Comparison of ENCODE assay signal across 12 cellular contexts in the genomic region with DNA sequence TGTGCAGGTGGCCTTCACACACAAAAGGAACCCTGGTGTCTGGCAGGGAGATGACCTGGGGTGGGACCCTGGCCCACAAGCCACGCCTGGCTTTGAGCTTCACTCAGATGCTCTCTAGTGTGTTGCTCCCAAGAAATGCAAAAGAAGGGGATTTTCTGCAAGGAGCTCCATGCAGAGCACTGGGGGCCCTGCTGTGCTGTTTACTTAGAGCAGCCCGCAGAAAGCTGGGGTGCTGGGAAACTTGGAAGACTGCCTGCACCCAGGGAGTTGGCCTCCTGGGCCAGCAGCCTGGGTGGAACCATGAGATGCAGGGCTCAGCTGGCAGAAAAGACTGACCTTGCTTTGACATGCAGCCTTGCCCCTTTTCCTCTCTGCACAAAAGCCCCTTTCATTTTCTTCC.
DNase-seq lines count a peak whose midpoint lies in the region; ATAC-seq and TF ChIP-seq lines count a peak whose summit lies in the region.
"Had no signal": no experiment of that assay in that cellular context is flagged by ENCODE, and none has a peak within 500 bp of the region (broad histone marks: within the 10 kb centered on the region; RNA-seq: fewer than 3 reads in every experiment).

No MANE protein-coding gene starts in this region.

- no peaks in the 10 kb centered on the region for H3K27me3 Mint-ChIP-seq in nephron (ENCODE audit: low read depth)
- peaks cover 0 to 5% of the 10 kb centered on the region in 2 donors for H3K27me3 Mint-ChIP-seq in natural killer cell treated with Interleukin-12 subunit alpha and Interleukin-12 subunit beta and Interleukin-15 and Interleukin-18, amount 100 ng/mL, for 72 hours

- H3K36me3 ChIP-seq in BLaER1: no peaks in the 10 kb centered on the region
- no peaks in the 10 kb centered on the region for H3K36me3 ChIP-seq in H7 (replicated peaks; ENCODE audit: control insufficient read depth, insufficient read depth, low read length)
- H3K36me3 ChIP-seq: HAP-1 had no signal

- H3K27me3 ChIP-seq in BLaER1 (no peaks in the 10 kb centered on the region), H7 (ENCODE audit: control insufficient read depth, insufficient read depth, low read length) (no peaks in the 10 kb centered on the region)

- H3K27ac Mint-ChIP-seq in nephron: peak overlapping the region; percentile 44 to 65 (median 59)
- H3K27ac Mint-ChIP-seq in natural killer cell treated with Interleukin-12 subunit alpha and Interleukin-12 subunit beta and Interleukin-15 and Interleukin-18, amount 100 ng/mL, for 72 hours: no peak overlapping the region
- no peak overlapping the region for H3K27ac Mint-ChIP-seq in activated naive CD4-positive, alpha-beta T cell treated with anti-CD3 and anti-CD28 coated beads, Interleukin-2, amount 50 U/mL, for 72 hours

- H3K4me3 Mint-ChIP-seq in nephron: no peak overlapping the region
- H3K4me3 Mint-ChIP-seq in natural killer cell treated with Interleukin-12 subunit alpha and Interleukin-12 subunit beta and Interleukin-15 and Interleukin-18, amount 100 ng/mL, for 72 hours: no peak overlapping the region

- 0 out of 2 replicates have a peak, but pooled peaks cover 5% of the 10 kb centered on the region for H3K9me3 ChIP-seq in BLaER1
- H3K9me3 ChIP-seq: HAP-1 had no signal

- DNase-seq in H7 (peak; percentile 68), astrocyte of the cerebellum (ENCODE audit: low read depth) (peak; percentile 28), left ventricle myocardium superior (no peak)
- DNase-seq in natural killer cell treated with Interleukin-12 subunit alpha and Interleukin-12 subunit beta and Interleukin-15 and Interleukin-18, amount 100 ng/mL, for 72 hours (ENCODE audit: low spot score): no peak
- no peak for DNase-seq in activated naive CD4-positive, alpha-beta T cell treated with anti-CD3 and anti-CD28 coated beads, Interleukin-2, amount 50 U/mL, for 72 hours (ENCODE audit: low spot score in 2 of 2)
- DNase-seq: NCI-H187, NCI-H748 treated with DMSO at 0.1 percent for 48 hours, SIG-M5 had no signal

- H3K27ac ChIP-seq in BLaER1: 0 out of 2 replicates have a peak overlapping the region, but pooled peaks have one; percentile 10

- intact Hi-C loops in left ventricle myocardium superior (cut with micrococcal nuclease): no loop called here

- no peak for ATAC-seq in left ventricle myocardium superior
- ATAC-seq in natural killer cell treated with Interleukin-12 subunit alpha and Interleukin-12 subunit beta and Interleukin-15 and Interleukin-18, amount 100 ng/mL, for 72 hours: no peak
- no peak for ATAC-seq in activated naive CD4-positive, alpha-beta T cell treated with anti-CD3 and anti-CD28 coated beads, Interleukin-2, amount 50 U/mL, for 72 hours
- ATAC-seq: Panc1 had no signal

- no peaks in the 10 kb centered on the region for H3K36me3 Mint-ChIP-seq in nephron (ENCODE audit: low read depth)
- no peaks in the 10 kb centered on the region for H3K36me3 Mint-ChIP-seq in natural killer cell treated with Interleukin-12 subunit alpha and Interleukin-12 subunit beta and Interleukin-15 and Interleukin-18, amount 100 ng/mL, for 72 hours
- no peaks in the 10 kb centered on the region for H3K36me3 Mint-ChIP-seq in activated naive CD4-positive, alpha-beta T cell treated with anti-CD3 and anti-CD28 coated beads, Interleukin-2, amount 50 U/mL, for 72 hours

- H3K4me1 ChIP-seq in BLaER1: peaks cover 52% of the 10 kb centered on the region
- H3K4me1 ChIP-seq: HAP-1 had no signal

- H3K4me2 ChIP-seq in BLaER1: peak overlapping the region; percentile 47

- no peaks in the 10 kb centered on the region for H3K9me3 Mint-ChIP-seq in nephron
- no peaks in the 10 kb centered on the region for H3K9me3 Mint-ChIP-seq in natural killer cell treated with Interleukin-12 subunit alpha and Interleukin-12 subunit beta and Interleukin-15 and Interleukin-18, amount 100 ng/mL, for 72 hours
- H3K9me3 Mint-ChIP-seq in activated naive CD4-positive, alpha-beta T cell treated with anti-CD3 and anti-CD28 coated beads, Interleukin-2, amount 50 U/mL, for 72 hours: no peaks in the 10 kb centered on the region

- no peaks in the 10 kb centered on the region for H4K20me1 ChIP-seq in BLaER1

- no peak overlapping the region for H3K9ac ChIP-seq in BLaER1

- H3K4me3 ChIP-seq in BLaER1 (no peak overlapping the region), H7 (ENCODE audit: insufficient read depth, low read depth, low read length) (no peak overlapping the region), astrocyte of the cerebellum (ENCODE audit: low read depth, low read length) (no peak overlapping the region)
- H3K4me3 ChIP-seq: HAP-1 had no signal

- peaks cover 59% of the 10 kb centered on the region for H3K4me1 Mint-ChIP-seq in nephron
- H3K4me1 Mint-ChIP-seq in natural killer cell treated with Interleukin-12 subunit alpha and Interleukin-12 subunit beta and Interleukin-15 and Interleukin-18, amount 100 ng/mL, for 72 hours (ENCODE audit: low read depth in 2 of 2): no peaks in the 10 kb centered on the region

- in situ Hi-C loops in astrocyte of the cerebellum (cut with HindIII; ENCODE audit: low sequenced_read_pairs): no loop called here

- TF ChIP-seq CTCF in astrocyte of the cerebellum (IDR thresholded peaks at IDR 0.05; ENCODE audit: low read depth, low read length, missing control alignments) (no peak), nephron (IDR thresholded peaks at IDR 0.05; ENCODE audit: unreplicated experiment in 3 of 3) (no peak)

Comparison
In these comparisons a context has a peak if more than half of its experiments do, and no peak if none do; other contexts are left out.
1. DNase-seq: peak in H7 (single experiment) and astrocyte of the cerebellum (single experiment); none in left ventricle myocardium superior (single experiment), natural killer cell treated with Interleukin-12 subunit alpha and Interleukin-12 subunit beta and Interleukin-15 and Interleukin-18, amount 100 ng/mL, for 72 hours (single experiment) and activated naive CD4-positive, alpha-beta T cell treated with anti-CD3 and anti-CD28 coated beads, Interleukin-2, amount 50 U/mL, for 72 hours (0 of 2).
2. H3K27ac Mint-ChIP-seq: peak in nephron (3 of 3); none in natural killer cell treated with Interleukin-12 subunit alpha and Interleukin-12 subunit beta and Interleukin-15 and Interleukin-18, amount 100 ng/mL, for 72 hours (0 of 2) and activated naive CD4-positive, alpha-beta T cell treated with anti-CD3 and anti-CD28 coated beads, Interleukin-2, amount 50 U/mL, for 72 hours (0 of 2).